9 cellular contexts compared by ENCODE assay signal in the genomic region with DNA sequence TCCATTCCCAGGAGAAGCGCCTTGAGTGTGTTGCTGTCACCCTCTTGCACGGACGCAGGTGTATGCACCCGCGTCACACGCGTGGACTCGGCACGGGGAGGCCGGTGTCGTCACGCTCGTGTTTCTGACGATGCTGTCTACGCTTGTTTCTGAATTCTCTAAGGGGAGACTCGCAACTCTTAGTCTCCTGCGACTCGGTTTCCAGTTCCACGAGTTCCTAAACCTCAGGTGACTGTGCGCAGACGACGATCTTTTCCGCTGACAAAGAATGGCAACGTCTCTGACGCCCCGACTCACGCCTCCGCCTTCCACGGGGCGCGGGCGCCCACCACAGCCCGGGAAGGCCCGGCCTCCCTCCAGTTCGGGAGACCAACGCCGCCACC. TPM values are rescaled to one million over a fixed set of nuclear protein-coding genes. Genes with fewer than 3 reads are reported as not detected.
DNase-seq lines count a peak whose midpoint lies in the region; ATAC-seq and TF ChIP-seq lines count a peak whose summit lies in the region.
"Had no signal": no experiment of that assay in that cellular context is flagged by ENCODE, and none has a peak within 500 bp of the region (broad histone marks: within the 10 kb centered on the region; RNA-seq: fewer than 3 reads in every experiment).

No MANE protein-coding gene starts in this region.

- WGBS in mesendoderm (ENCODE audit: extremely low coverage, insufficient coverage, low lambda C conversion rate): no CpG with 5 or more reads among the region's 37 CpGs
- WGBS in tibial nerve, 2 donors: 1% methylated on average over 27 to 33 of the region's 37 CpGs

- CTCF ChIA-PET in OCI-LY7 (lab: Charles Lee; ENCODE audit: unreplicated experiment): no interaction called here

- no peaks in the 10 kb centered on the region for H3K27me3 Mint-ChIP-seq in activated T-cell treated with anti-CD3 and anti-CD28 coated beads, Interleukin-2, amount 50 U/mL, for 4 hours (ENCODE audit: low read depth)

- POLR2A ChIA-PET in OCI-LY7 (lab: Charles Lee): interaction anchor here (1.0 to 2.0 kb wide), 2 partner anchors 7 to 10 kb away, joined by 3 to 7 read pairs; partner anchors contain the start of gene WDR37

- H2BK120ac ChIP-seq in mesendoderm (ENCODE audit: low read depth, low read length): no peak overlapping the region

- no peak overlapping the region for H2AFZ ChIP-seq in OCI-LY7 (ENCODE audit: low read length)

- H3K4me3 ChIP-seq in OCI-LY7 (ENCODE audit: low read depth, low read length, poor library complexity, severe bottlenecking): peak overlapping the region; percentile 74
- peak overlapping the region; percentile 100 for H3K4me3 ChIP-seq in mesendoderm (ENCODE audit: low read length)
- peak overlapping the region; percentile 84 to 98 (median 84) for H3K4me3 ChIP-seq in tibial nerve

- TF ChIP-seq POLR2A in tibial nerve (IDR thresholded peaks at IDR 0.05): no peak

- H3K27ac ChIP-seq in OCI-LY7 (ENCODE audit: low read depth, low read length, poor library complexity, severe bottlenecking) (peak overlapping the region; percentile 83), mesendoderm (ENCODE audit: low read depth, low read length) (peak overlapping the region; percentile 96), tibial nerve (peak overlapping the region; percentile 99)

- no peaks in the 10 kb centered on the region for H3K9me3 Mint-ChIP-seq in activated T-cell treated with anti-CD3 and anti-CD28 coated beads, Interleukin-2, amount 50 U/mL, for 4 hours

- H3K4me1 Mint-ChIP-seq in activated T-cell treated with anti-CD3 and anti-CD28 coated beads, Interleukin-2, amount 50 U/mL, for 4 hours (ENCODE audit: low read depth): peaks cover 67% of the 10 kb centered on the region

- TF ChIP-seq CTCF in OCI-LY7 (conservative IDR thresholded peaks at IDR 0.05; ENCODE audit: low read length) (no peak), tibial nerve (IDR thresholded peaks at IDR 0.05) (no peak)

- H3K9me2 ChIP-seq in OCI-LY7 (ENCODE audit: insufficient read depth, low read length): no peaks in the 10 kb centered on the region

- ATAC-seq in activated T-cell treated with anti-CD3 and anti-CD28 coated beads, Interleukin-2, amount 50 U/mL, for 4 hours: peak; percentile 20 to 21
- ATAC-seq in GM18498 (IDR thresholded peaks at IDR 0.05; ENCODE audit: unreplicated experiment): no peak

- H3K9ac ChIP-seq in mesendoderm (ENCODE audit: low read length): peak overlapping the region; percentile 100

- H3K56ac ChIP-seq in mesendoderm (ENCODE audit: low read length): peak overlapping the region; percentile 100

- peak overlapping the region; percentile 74 for H3K4ac ChIP-seq in mesendoderm (ENCODE audit: low read depth, low read length)

- H3K36me3 ChIP-seq in OCI-LY7 (ENCODE audit: insufficient read depth, low read length): peaks cover 58% of the 10 kb centered on the region
- H3K36me3 ChIP-seq in mesendoderm (ENCODE audit: control insufficient read depth, insufficient read depth, low read length): peaks cover 5% of the 10 kb centered on the region
- peaks cover 0 to 24% (median 0%) of the 10 kb centered on the region in 3 donors for H3K36me3 ChIP-seq in tibial nerve

- H3K18ac ChIP-seq in mesendoderm (ENCODE audit: low read length): peak overlapping the region; percentile 64

- peaks cover 19% of the 10 kb centered on the region for H3K79me1 ChIP-seq in mesendoderm (ENCODE audit: low read length)

- peak overlapping the region; percentile 98 for H2AK5ac ChIP-seq in mesendoderm (ENCODE audit: low read length)

- no peak overlapping the region for H2BK15ac ChIP-seq in mesendoderm (replicated peaks; ENCODE audit: low read depth)

- H3K4me2 ChIP-seq in OCI-LY7 (ENCODE audit: low read length): peak overlapping the region; percentile 65
- H3K4me2 ChIP-seq in mesendoderm (ENCODE audit: low read length): peak overlapping the region; percentile 89

- H3K79me2 ChIP-seq in OCI-LY7 (ENCODE audit: insufficient read depth, low read depth, low read length) (peaks cover 74% of the 10 kb centered on the region), mesendoderm (ENCODE audit: control insufficient read depth, insufficient read depth, low read length) (peaks cover 58% of the 10 kb centered on the region)

- intact Hi-C loops in OCI-LY7 (cut with micrococcal nuclease; ENCODE audit: unreplicated experiment): loop anchor here (2.0 to 5.0 kb wide), 2 partner anchors 118 to 536 kb away; partner anchors contain the start of gene LARP4B

- no TSS peak for BruUV-seq in OCI-LY7 (replicated peaks; lab: Mats Ljungman, UMichigan)

- TF ChIP-seq EP300 in tibial nerve (IDR thresholded peaks at IDR 0.05): no peak

- H3K27me3 ChIP-seq in mesendoderm (ENCODE audit: insufficient read depth, low read length, poor library complexity) (no peaks in the 10 kb centered on the region), tibial nerve (no peaks in the 10 kb centered on the region)

- H3K9me3 ChIP-seq in OCI-LY7 (ENCODE audit: low read length) (no peaks in the 10 kb centered on the region), tibial nerve (no peaks in the 10 kb centered on the region)

- H3K23ac ChIP-seq in mesendoderm (ENCODE audit: low read length): peak overlapping the region; percentile 86

- H3K4me1 ChIP-seq in OCI-LY7 (ENCODE audit: insufficient read depth, low read length, poor library complexity, severe bottlenecking) (peaks cover 53% of the 10 kb centered on the region), mesendoderm (ENCODE audit: control insufficient read depth, low read depth, low read length) (peaks cover 10% of the 10 kb centered on the region), tibial nerve (peaks cover 0 to 69% (median 25%) of the 10 kb centered on the region in 4 donors)

- peak overlapping the region; percentile 92 for H3K4me3 Mint-ChIP-seq in activated T-cell treated with anti-CD3 and anti-CD28 coated beads, Interleukin-2, amount 50 U/mL, for 4 hours

- DNase-seq in activated T-cell treated with anti-CD3 and anti-CD28 coated beads, Interleukin-2, amount 50 U/mL, for 4 hours: peak; percentile 61
- no peak for DNase-seq in activated T-cell treated with anti-CD3 and anti-CD28 coated beads, Interleukin-2, amount 50 U/mL, for 48 hours
- DNase-seq in OCI-LY7 (ENCODE audit: low spot score) (no peak), dermis blood vessel endothelial cell (peak; percentile 56), mesendoderm (no peak), tibial nerve (ENCODE audit: low spot score in 2 of 2) (peak in 1 of 2 donors; percentile 35), T1000 (lab: John Stamatoyannopoulos, UW) (no peak)

- H4K20me1 ChIP-seq in OCI-LY7 (ENCODE audit: insufficient read depth, low read length): peaks cover 42% of the 10 kb centered on the region; the same call in 1 of the 2 replicates

- H4K8ac ChIP-seq in mesendoderm (ENCODE audit: low read depth, low read length): no peak overlapping the region

- H4K5ac ChIP-seq in mesendoderm (ENCODE audit: low read length): no peak overlapping the region

- peaks cover 16% of the 10 kb centered on the region for H3K36me3 Mint-ChIP-seq in activated T-cell treated with anti-CD3 and anti-CD28 coated beads, Interleukin-2, amount 50 U/mL, for 4 hours (ENCODE audit: insufficient read depth)

- peak overlapping the region; percentile 91 for H2BK5ac ChIP-seq in mesendoderm (ENCODE audit: low read length)

RNA-seq across cellular contexts. Expression of gene IDI1, which starts 0.6 kb away (rescaled TPM):
- 10 to 100 TPM; 38.9 to 46.8 (median 44.6) TPM for total RNA-seq in activated T-cell treated with anti-CD3 and anti-CD28 coated beads, Interleukin-2, amount 50 U/mL, for 4 hours
- 98.2 and 112 TPM in 2 replicates for total RNA-seq in OCI-LY7 (2014; rRNA removed; shearing (Covaris generic))
- 105 and 106 TPM in 2 replicates for total RNA-seq in OCI-LY7 (2022)
- total RNA-seq in dermis blood vessel endothelial cell: 59.6 and 95.5 TPM in 2 replicates
- polyA plus RNA-seq in mesendoderm (2013, experiment 1 of 2): 131 TPM
- 142 TPM for polyA plus RNA-seq in mesendoderm (2013, experiment 2 of 2)
- 10 to 100 TPM; 25.5 to 41.0 (median 33.4) TPM for total RNA-seq in tibial nerve

RNA-seq across cellular contexts. Expression of gene WDR37, which starts 7.8 kb away (rescaled TPM):
- 10 to 100 TPM; 10.5 to 13.5 (median 12.2) TPM for total RNA-seq in activated T-cell treated with anti-CD3 and anti-CD28 coated beads, Interleukin-2, amount 50 U/mL, for 4 hours
- total RNA-seq in OCI-LY7 (2014; rRNA removed; shearing (Covaris generic)): 8.5 and 9.7 TPM in 2 replicates
- total RNA-seq in OCI-LY7 (2022): 18.9 and 19.9 TPM in 2 replicates
- total RNA-seq in dermis blood vessel endothelial cell: 18.5 and 24.3 TPM in 2 replicates
- polyA plus RNA-seq in mesendoderm (2013, experiment 1 of 2): 5.2 TPM
- 5.4 TPM for polyA plus RNA-seq in mesendoderm (2013, experiment 2 of 2)
- 10 to 100 TPM in 3 of 4 donors, 1 to 10 TPM in 1; 9.6 to 14.4 (median 12.9) TPM for total RNA-seq in tibial nerve

RNA-seq across cellular contexts. Expression of gene IDI2, which starts 22.7 kb away (rescaled TPM):
- not detected for total RNA-seq in activated T-cell treated with anti-CD3 and anti-CD28 coated beads, Interleukin-2, amount 50 U/mL, for 4 hours
- total RNA-seq in OCI-LY7 (2014; rRNA removed; shearing (Covaris generic)): not detected in 2 replicates
- total RNA-seq in OCI-LY7 (2022) (not detected in 2 replicates), dermis blood vessel endothelial cell (not detected in 2 replicates), tibial nerve (under 1 TPM in 1 of 4 donors, not detected in 3; 0.30 TPM)
- not detected for polyA plus RNA-seq in mesendoderm (2013, experiment 1 of 2)
- not detected for polyA plus RNA-seq in mesendoderm (2013, experiment 2 of 2)
- total RNA-seq: glomerular endothelial cell had no signal

Comparison
In these comparisons a context has a peak if more than half of its experiments do, and no peak if none do; other contexts are left out.
1. DNase-seq: peak in activated T-cell treated with anti-CD3 and anti-CD28 coated beads, Interleukin-2, amount 50 U/mL, for 4 hours (single experiment) and dermis blood vessel endothelial cell (single experiment); none in activated T-cell treated with anti-CD3 and anti-CD28 coated beads, Interleukin-2, amount 50 U/mL, for 48 hours (0 of 2), OCI-LY7 (single experiment), mesendoderm (single experiment) and T1000 (single experiment).
2. Peak in every context shown above with its lines, with median percentiles within 50 percentile points of each other: H3K27ac ChIP-seq and H3K4me3 ChIP-seq.